ENCODE assay signal across 32 cellular contexts in the genomic region with DNA sequence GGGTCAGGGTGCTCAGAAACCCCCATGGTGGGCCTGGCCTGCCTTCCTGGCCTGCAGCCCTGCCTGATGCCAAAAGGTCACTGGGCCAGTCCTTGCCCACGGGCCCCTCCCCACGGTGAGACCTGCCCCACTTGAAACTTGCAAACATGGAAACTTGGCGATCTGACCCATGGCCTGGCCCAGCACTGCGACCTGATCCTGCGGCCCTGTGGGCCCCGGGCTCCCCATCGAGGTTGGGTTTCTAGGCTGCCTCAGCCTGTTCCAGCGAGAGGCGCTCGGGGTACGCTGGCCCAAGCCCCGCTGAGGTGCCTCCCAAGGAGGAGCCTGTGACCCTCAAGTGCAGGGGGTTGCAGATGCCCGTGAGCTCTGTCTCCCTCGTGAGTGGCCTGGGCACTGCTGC. TPM values are rescaled to one million over a fixed set of nuclear protein-coding genes. Genes with fewer than 3 reads are reported as not detected.
A peak's percentile ranks its signal among the peaks of the same experiment; 100 is the strongest.
DNase-seq lines count a peak whose midpoint lies in the region; ATAC-seq, FAIRE-seq and TF ChIP-seq lines count a peak whose summit lies in the region.
"Had no signal": no experiment of that assay in that cellular context is flagged by ENCODE, and none has a peak within 500 bp of the region (broad histone marks: within the 10 kb centered on the region; RNA-seq: fewer than 3 reads in every experiment).

No MANE protein-coding gene starts in this region.

- H3K4me3 ChIP-seq in right cardiac atrium (ENCODE audit: low read length): no peak overlapping the region
- no peak overlapping the region for H3K4me3 ChIP-seq in RWPE2 (ENCODE audit: severe bottlenecking)
- no peak overlapping the region for H3K4me3 ChIP-seq in neural progenitor cell
- H3K4me3 ChIP-seq: BLaER1, GM12878 had no signal

- TF ChIP-seq CTCF in RWPE2 (IDR thresholded peaks at IDR 0.05; ENCODE audit: poor library complexity, severe bottlenecking) (no peak), neural progenitor cell (IDR thresholded peaks at IDR 0.05) (no peak)

- ATAC-seq in right cardiac atrium (no peak), Right ventricle myocardium superior (ENCODE audit: poor library complexity) (no peak), RWPE2 (ENCODE audit: low read depth) (no peak), GM21447 (IDR thresholded peaks at IDR 0.05; ENCODE audit: unreplicated experiment) (no peak), GM21529 (IDR thresholded peaks at IDR 0.05; ENCODE audit: unreplicated experiment) (no peak)
- ATAC-seq: GM12878 had no signal

- WGBS in right cardiac atrium: 89% methylated on average over 14 of the region's 14 CpGs

- peaks cover 2% of the 10 kb centered on the region for H3F3A ChIP-seq in neural progenitor cell (ENCODE audit: low read depth)

- peaks cover 22% of the 10 kb centered on the region for H3K4me1 Mint-ChIP-seq in neural progenitor cell

- peak in 2 of 3 donors; percentile 45 to 55 for DNase-seq in right cardiac atrium
- no peak for DNase-seq in Right ventricle myocardium superior
- DNase-seq in RWPE2 (ENCODE audit: low spot score): peak; percentile 60
- DNase-seq in neural progenitor cell (ENCODE audit: low spot score): no peak
- no peak for DNase-seq in urothelium cell line (ENCODE audit: low spot score)
- DNase-seq in SKM-1 treated with dmso at 0.1 percent for 144 hours (lab: John Stamatoyannopoulos, UW; ENCODE audit: unreplicated experiment): no peak
- DNase-seq: 8988T; ACHN; BE2C; C1 segment of cervical spinal cord; CD4-positive, alpha-beta memory T cell; CD4-positive, CD25-positive, alpha-beta regulatory T cell; COR-L47; DMS 273 treated with DMSO at 0.1 percent for 48 hours; DMS153; DMS53; DMS79; DND-41; EL; GDM1 had no signal

- no peak overlapping the region for H3K4me2 ChIP-seq in neural progenitor cell

- peaks cover 16% of the 10 kb centered on the region for H3K27me3 Mint-ChIP-seq in neural progenitor cell (ENCODE audit: insufficient read depth, low read depth)

- H3K27ac ChIP-seq in right cardiac atrium (ENCODE audit: low read length) (no peak overlapping the region), RWPE2 (ENCODE audit: poor library complexity, severe bottlenecking) (no peak overlapping the region), neural progenitor cell (no peak overlapping the region)
- H3K27ac ChIP-seq: BLaER1 had no signal

- H3K9me3 Mint-ChIP-seq in neural progenitor cell: no peaks in the 10 kb centered on the region
- H3K9me3 Mint-ChIP-seq: CD4-positive, alpha-beta memory T cell; CD4-positive, CD25-positive, alpha-beta regulatory T cell; CD8-positive, alpha-beta memory T cell had no signal

- no peak overlapping the region for H2AFZ ChIP-seq in neural progenitor cell (replicated peaks)

- H3K4me3 Mint-ChIP-seq in neural progenitor cell: no peak overlapping the region
- H3K4me3 Mint-ChIP-seq: CD14-positive monocyte; CD4-positive, alpha-beta memory T cell; CD4-positive, CD25-positive, alpha-beta regulatory T cell; CD8-positive, alpha-beta memory T cell had no signal

- H4K20me1 ChIP-seq in neural progenitor cell (ENCODE audit: low read depth): no peaks in the 10 kb centered on the region
- H4K20me1 ChIP-seq: BLaER1 had no signal

- H3K27me3 ChIP-seq in right cardiac atrium (ENCODE audit: control insufficient read depth, insufficient read depth) (no peaks in the 10 kb centered on the region), RWPE2 (ENCODE audit: insufficient read depth, poor library complexity, severe bottlenecking) (no peaks in the 10 kb centered on the region), neural progenitor cell (peaks cover 3% of the 10 kb centered on the region)

- FAIRE-seq in urothelium cell line (lab: Jason Lieb, UNC): peak; percentile 35
- FAIRE-seq: A204.1, GM12878, GM12892, GM18507 had no signal

- H3K9ac ChIP-seq in neural progenitor cell: no peak overlapping the region
- H3K9ac ChIP-seq: BLaER1 had no signal

- H3K36me3 ChIP-seq in RWPE2 (ENCODE audit: low read depth) (no peaks in the 10 kb centered on the region), neural progenitor cell (no peaks in the 10 kb centered on the region)
- H3K36me3 ChIP-seq: BE2C, BLaER1 had no signal

- no peaks in the 10 kb centered on the region for H3K9me3 ChIP-seq in right cardiac atrium (ENCODE audit: control insufficient read depth, low read length)
- no peaks in the 10 kb centered on the region for H3K9me3 ChIP-seq in RWPE2 (ENCODE audit: severe bottlenecking)
- H3K9me3 ChIP-seq in neural progenitor cell (ENCODE audit: low read depth): no peaks in the 10 kb centered on the region
- H3K9me3 ChIP-seq: BE2C, BLaER1 had no signal

- H3K27ac Mint-ChIP-seq in neural progenitor cell: peak overlapping the region; percentile 80
- H3K27ac Mint-ChIP-seq: CD14-positive monocyte; CD4-positive, alpha-beta memory T cell; CD4-positive, CD25-positive, alpha-beta regulatory T cell had no signal

- intact Hi-C loops in right cardiac atrium (cut with DNase I): loop anchor here in 3 of 4 donors (5.0 to 10.0 kb wide), 3 partner anchors 239 to 491 kb away; no protein-coding TSS in a partner anchor
- intact Hi-C loops in Right ventricle myocardium superior (cut with DNase I): no loop called here

- H3K4me1 ChIP-seq in right cardiac atrium (ENCODE audit: control insufficient read depth, insufficient read depth, low read length) (no peaks in the 10 kb centered on the region), RWPE2 (ENCODE audit: insufficient read depth, poor library complexity, severe bottlenecking) (peaks cover 16% of the 10 kb centered on the region), neural progenitor cell (peaks cover 6% of the 10 kb centered on the region)
- H3K4me1 ChIP-seq: BE2C had no signal

- H3K79me2 ChIP-seq in neural progenitor cell (ENCODE audit: low read depth): no peaks in the 10 kb centered on the region

- H3K36me3 Mint-ChIP-seq in neural progenitor cell: no peaks in the 10 kb centered on the region
- H3K36me3 Mint-ChIP-seq: CD14-positive monocyte; CD4-positive, CD25-positive, alpha-beta regulatory T cell had no signal

RNA-seq across cellular contexts. Expression of gene SLC6A19, which starts 37.5 kb away (rescaled TPM):
- not detected for total RNA-seq in right cardiac atrium
- polyA plus RNA-seq in right cardiac atrium: not detected
- total RNA-seq in Right ventricle myocardium superior: not detected
- total RNA-seq in neural progenitor cell (ENCODE audit: low replicate concordance): not detected in 2 replicates
- total RNA-seq: A673; CD4-positive, alpha-beta memory T cell; CD4-positive, CD25-positive, alpha-beta regulatory T cell; CD8-positive, alpha-beta memory T cell; Daoy had no signal
- polyA plus RNA-seq: AG04450; CD14-positive monocyte; CD4-positive, alpha-beta memory T cell; CD4-positive, CD25-positive, alpha-beta regulatory T cell; CD8-positive, alpha-beta memory T cell had no signal

RNA-seq across cellular contexts. Expression of gene SLC12A7, which starts 52.0 kb away (rescaled TPM):
- total RNA-seq in right cardiac atrium (10 to 100 TPM; 57.2 to 80.5 (median 65.6) TPM), Right ventricle myocardium superior (172 TPM), neural progenitor cell (ENCODE audit: low replicate concordance) (7.5 and 27.3 TPM in 2 replicates)
- 28.5 TPM for polyA plus RNA-seq in right cardiac atrium

Comparison
In these comparisons a context has a peak if more than half of its experiments do, and no peak if none do; other contexts are left out.
1. DNase-seq: peak in right cardiac atrium (2 of 3) and RWPE2 (single experiment); none in Right ventricle myocardium superior (single experiment), neural progenitor cell (single experiment), urothelium cell line (single experiment) and SKM-1 treated with dmso at 0.1 percent for 144 hours (single experiment).